In genomic region chr12:94640134-94640928, GRCh38 we compare ENCODE assay signal across 9 cellular contexts. TPM values are rescaled to one million over a fixed set of nuclear protein-coding genes. Genes with fewer than 3 reads are reported as not detected.
DNase-seq lines count a peak whose midpoint lies in the region; ATAC-seq and TF ChIP-seq lines count a peak whose summit lies in the region.
"Had no signal": no experiment of that assay in that cellular context is flagged by ENCODE, and none has a peak within 500 bp of the region (broad histone marks: within the 10 kb centered on the region; RNA-seq: fewer than 3 reads in every experiment).

No MANE protein-coding gene starts in this region.

- H3K36me3 Mint-ChIP-seq in activated CD4-positive, alpha-beta memory T cell treated with anti-CD3 and anti-CD28 coated beads for 36 hours: no peaks in the 10 kb centered on the region
- H3K36me3 Mint-ChIP-seq in natural killer cell treated with Interleukin-12 subunit alpha and Interleukin-12 subunit beta and Interleukin-15 and Interleukin-18, amount 100 ng/mL, for 72 hours: no peaks in the 10 kb centered on the region
- H3K36me3 Mint-ChIP-seq in GM23338 (ENCODE audit: low read depth): no peaks in the 10 kb centered on the region

- in situ Hi-C loops in ACHN (cut with HindIII; ENCODE audit: low pct_ligation_motif_present, low pct_unique_long_range_greater_than_20kb, low sequenced_read_pairs): no loop called here

- no peak overlapping the region for H3K4me2 ChIP-seq in GM23338

- TF ChIP-seq CTCF in GM23338 (conservative IDR thresholded peaks at IDR 0.05; ENCODE audit: low read depth in 2 of 2): no peak

- H3K27ac ChIP-seq in GM23338 (ENCODE audit: low read depth): no peak overlapping the region
- H3K27ac ChIP-seq: parathyroid adenoma had no signal

- H3K4me1 ChIP-seq in GM23338 (ENCODE audit: insufficient read depth): no peaks in the 10 kb centered on the region
- H3K4me1 ChIP-seq: parathyroid adenoma had no signal

- H3K9me3 ChIP-seq in MG63: no peaks in the 10 kb centered on the region

- no peaks in the 10 kb centered on the region for H3K9me2 ChIP-seq in GM23338 (ENCODE audit: insufficient read depth)

- H3K27me3 ChIP-seq in GM23338 (ENCODE audit: insufficient read depth) (no peaks in the 10 kb centered on the region), MG63 (no peaks in the 10 kb centered on the region)

- intact Hi-C loops in activated CD4-positive, alpha-beta memory T cell treated with anti-CD3 and anti-CD28 coated beads for 36 hours (cut with micrococcal nuclease): loop anchor here (1.0 to 10.0 kb wide), 8 partner anchors 19 to 486 kb away; no protein-coding TSS in a partner anchor

- H3K27ac Mint-ChIP-seq in activated CD4-positive, alpha-beta memory T cell treated with anti-CD3 and anti-CD28 coated beads for 36 hours: peak overlapping the region; percentile 44
- peak overlapping the region; percentile 73 to 79 for H3K27ac Mint-ChIP-seq in natural killer cell treated with Interleukin-12 subunit alpha and Interleukin-12 subunit beta and Interleukin-15 and Interleukin-18, amount 100 ng/mL, for 72 hours
- no peak overlapping the region for H3K27ac Mint-ChIP-seq in GM23338

- H3F3A ChIP-seq in GM23338 (replicated peaks; ENCODE audit: low read depth): no peaks in the 10 kb centered on the region

- H3K4me3 Mint-ChIP-seq in activated CD4-positive, alpha-beta memory T cell treated with anti-CD3 and anti-CD28 coated beads for 36 hours: peak overlapping the region; percentile 9
- peak overlapping the region; percentile 67 for H3K4me3 Mint-ChIP-seq in natural killer cell treated with Interleukin-12 subunit alpha and Interleukin-12 subunit beta and Interleukin-15 and Interleukin-18, amount 100 ng/mL, for 72 hours
- H3K4me3 Mint-ChIP-seq in GM23338: no peak overlapping the region

- peak; percentile 55 for ATAC-seq in HG03175 (IDR thresholded peaks at IDR 0.05; ENCODE audit: unreplicated experiment)
- ATAC-seq in natural killer cell treated with Interleukin-12 subunit alpha and Interleukin-12 subunit beta and Interleukin-15 and Interleukin-18, amount 100 ng/mL, for 72 hours: peak; percentile 77 to 81
- no peak for ATAC-seq in GM23338

- POLR2A ChIA-PET in activated CD4-positive, alpha-beta memory T cell treated with anti-CD3 and anti-CD28 coated beads for 36 hours (lab: Charles Lee): interaction anchor here (0.7 to 0.9 kb wide), 3 partner anchors 19 to 42 kb away, joined by 3 to 4 read pairs (median 3); no protein-coding TSS in a partner anchor

- H3K4me3 ChIP-seq in GM23338 (no peak overlapping the region), MG63 (no peak overlapping the region)

- H2AFZ ChIP-seq in GM23338: no peak overlapping the region
- H2AFZ ChIP-seq: parathyroid adenoma had no signal

- H3K36me3 ChIP-seq in GM23338 (ENCODE audit: insufficient read depth): no peaks in the 10 kb centered on the region
- no peaks in the 10 kb centered on the region for H3K36me3 ChIP-seq in MG63

- peaks cover 30% of the 10 kb centered on the region for H3K27me3 Mint-ChIP-seq in activated CD4-positive, alpha-beta memory T cell treated with anti-CD3 and anti-CD28 coated beads for 36 hours
- no peaks in the 10 kb centered on the region for H3K27me3 Mint-ChIP-seq in natural killer cell treated with Interleukin-12 subunit alpha and Interleukin-12 subunit beta and Interleukin-15 and Interleukin-18, amount 100 ng/mL, for 72 hours
- H3K27me3 Mint-ChIP-seq in GM23338 (ENCODE audit: insufficient read depth, low read depth, poor library complexity): peaks cover 1% of the 10 kb centered on the region

- no peaks in the 10 kb centered on the region for H3K9me3 Mint-ChIP-seq in activated CD4-positive, alpha-beta memory T cell treated with anti-CD3 and anti-CD28 coated beads for 36 hours
- H3K9me3 Mint-ChIP-seq in natural killer cell treated with Interleukin-12 subunit alpha and Interleukin-12 subunit beta and Interleukin-15 and Interleukin-18, amount 100 ng/mL, for 72 hours: no peaks in the 10 kb centered on the region
- H3K9me3 Mint-ChIP-seq in GM23338: no peaks in the 10 kb centered on the region

- DNase-seq in ACHN: peak; percentile 95
- DNase-seq in GM19238 (ENCODE audit: insufficient read length, low spot score): peak; percentile 38
- peak; percentile 81 for DNase-seq in activated CD4-positive, alpha-beta memory T cell treated with anti-CD3 and anti-CD28 coated beads for 36 hours
- peak; percentile 69 for DNase-seq in natural killer cell treated with Interleukin-12 subunit alpha and Interleukin-12 subunit beta and Interleukin-15 and Interleukin-18, amount 100 ng/mL, for 72 hours (ENCODE audit: low spot score)
- DNase-seq in mesenteric fat pad (ENCODE audit: low spot score): no peak
- no peak for DNase-seq in GM23338 (ENCODE audit: low spot score)
- no peak for DNase-seq in MG63

- H3K4me1 Mint-ChIP-seq in activated CD4-positive, alpha-beta memory T cell treated with anti-CD3 and anti-CD28 coated beads for 36 hours (ENCODE audit: low read depth): peaks cover 32% of the 10 kb centered on the region
- peaks cover 44 to 48% of the 10 kb centered on the region in 2 donors for H3K4me1 Mint-ChIP-seq in natural killer cell treated with Interleukin-12 subunit alpha and Interleukin-12 subunit beta and Interleukin-15 and Interleukin-18, amount 100 ng/mL, for 72 hours (ENCODE audit: low read depth in 2 of 2)
- H3K4me1 Mint-ChIP-seq in GM23338: no peaks in the 10 kb centered on the region

- 0 out of 2 replicates have a peak, but pooled peaks cover 3% of the 10 kb centered on the region for H3K79me2 ChIP-seq in GM23338 (replicated peaks; ENCODE audit: insufficient read depth)

- CTCF ChIA-PET in activated CD4-positive, alpha-beta memory T cell treated with anti-CD3 and anti-CD28 coated beads for 36 hours (lab: Charles Lee): interaction anchor here (1.1 kb wide), 1 partner anchor 19 kb away, joined by 9 read pairs; no protein-coding TSS in a partner anchor

- H4K20me1 ChIP-seq in GM23338 (replicated peaks; ENCODE audit: insufficient read depth): 0 out of 2 replicates have a peak, but pooled peaks cover 4% of the 10 kb centered on the region

TF ChIP-seq in GM23338, 12 proteins besides CTCF, POLR2A, EP300 and RAD21 (continues in another document):
- no peak for TF ChIP-seq JUNB (IDR thresholded peaks at IDR 0.05; ENCODE audit: unreplicated experiment)

RNA-seq across cellular contexts. Expression of gene TMCC3, which starts 10.0 kb away (rescaled TPM):
- total RNA-seq in activated CD4-positive, alpha-beta memory T cell treated with anti-CD3 and anti-CD28 coated beads for 36 hours: under 1 TPM; 0.36 to 0.43 TPM
- total RNA-seq in natural killer cell treated with Interleukin-12 subunit alpha and Interleukin-12 subunit beta and Interleukin-15 and Interleukin-18, amount 100 ng/mL, for 72 hours: 1 to 10 TPM; 1.8 to 3.5 TPM
- 15.8 TPM for total RNA-seq in mesenteric fat pad
- 2.4 and 3.6 TPM in 2 replicates for total RNA-seq in GM23338 (2014; rRNA removed; shearing (Covaris generic))
- polyA plus RNA-seq in GM23338 (2016; fragmentation: Nextera tagmentation; extraction: Ambion mirVana): 1.4 and 1.6 TPM in 2 replicates
- not detected in 2 replicates for total RNA-seq in MG63 (2014; rRNA removed; shearing (Covaris generic); ENCODE audit: low replicate concordance)

Comparison
In these comparisons a context has a peak if more than half of its experiments do, and no peak if none do; other contexts are left out.
1. DNase-seq: peak in ACHN (single experiment), GM19238 (single experiment), activated CD4-positive, alpha-beta memory T cell treated with anti-CD3 and anti-CD28 coated beads for 36 hours (single experiment) and natural killer cell treated with Interleukin-12 subunit alpha and Interleukin-12 subunit beta and Interleukin-15 and Interleukin-18, amount 100 ng/mL, for 72 hours (single experiment); none in mesenteric fat pad (single experiment), GM23338 (single experiment) and MG63 (single experiment).